15 cellular contexts compared by ENCODE assay signal in the genomic region with DNA sequence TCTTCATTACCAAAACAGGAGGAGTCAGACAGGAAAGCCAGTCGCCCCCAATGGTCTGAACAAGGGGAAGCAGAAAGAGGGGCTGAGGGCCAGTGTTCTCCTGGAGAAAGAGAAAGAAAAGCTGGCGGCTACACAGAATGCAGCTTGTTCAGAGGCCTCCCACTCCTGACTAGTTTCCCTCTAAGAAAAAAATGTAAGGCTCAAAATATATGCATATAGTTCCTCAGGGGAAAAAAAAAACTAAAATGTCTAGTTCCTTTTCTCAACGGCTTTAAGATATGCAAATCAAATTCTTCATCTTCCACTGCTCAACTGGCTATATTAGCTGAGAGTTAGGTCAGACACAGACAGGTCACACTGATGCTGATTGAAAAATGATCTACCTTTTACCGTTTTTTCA. TPM values are rescaled to one million over a fixed set of nuclear protein-coding genes. Genes with fewer than 3 reads are reported as not detected.
A peak's percentile ranks its signal among the peaks of the same experiment; 100 is the strongest.
DNase-seq lines count a peak whose midpoint lies in the region; ATAC-seq and TF ChIP-seq lines count a peak whose summit lies in the region.
"Had no signal": no experiment of that assay in that cellular context is flagged by ENCODE, and none has a peak within 500 bp of the region (broad histone marks: within the 10 kb centered on the region; RNA-seq: fewer than 3 reads in every experiment).

No MANE protein-coding gene starts in this region.

- H3K9me3 Mint-ChIP-seq in dendritic cell treated with granulocyte-macrophage colony-stimulating factor and Interleukin-4, amounts not matched to agents 40 ng/mL and 50 ng/mL, for 4 days: no peaks in the 10 kb centered on the region
- no peaks in the 10 kb centered on the region for H3K9me3 Mint-ChIP-seq in osteocyte (ENCODE audit: unreplicated experiment)
- no peaks in the 10 kb centered on the region for H3K9me3 Mint-ChIP-seq in stimulated activated effector memory CD8-positive, alpha-beta T cell treated with anti-CD3 and anti-CD28 coated beads, Interleukin-12 subunit alpha, Interleukin-12 subunit beta, amount 100 ng/mL, for 72 hours
- H3K9me3 Mint-ChIP-seq: activated naive CD8-positive, alpha-beta T cell treated with anti-CD3 and anti-CD28 coated beads for 36 hours; CD4-positive, alpha-beta T cell; T-cell had no signal

- peaks cover 46% of the 10 kb centered on the region for H3K4me1 Mint-ChIP-seq in dendritic cell treated with granulocyte-macrophage colony-stimulating factor and Interleukin-4, amounts not matched to agents 40 ng/mL and 50 ng/mL, for 4 days (ENCODE audit: low read depth)
- peaks cover 56% of the 10 kb centered on the region for H3K4me1 Mint-ChIP-seq in osteocyte (ENCODE audit: unreplicated experiment)
- peaks cover 6% of the 10 kb centered on the region for H3K4me1 Mint-ChIP-seq in stimulated activated effector memory CD8-positive, alpha-beta T cell treated with anti-CD3 and anti-CD28 coated beads, Interleukin-12 subunit alpha, Interleukin-12 subunit beta, amount 100 ng/mL, for 72 hours
- H3K4me1 Mint-ChIP-seq: activated CD4-positive, alpha-beta T cell treated with anti-CD3 and anti-CD28 coated beads for 36 hours; activated naive CD8-positive, alpha-beta T cell treated with anti-CD3 and anti-CD28 coated beads for 36 hours; T-cell had no signal

- intact Hi-C loops in dendritic cell treated with granulocyte-macrophage colony-stimulating factor and Interleukin-4, amounts not matched to agents 40 ng/mL and 50 ng/mL, for 4 days (cut with micrococcal nuclease): loop anchor here (10.0 kb wide), 1 partner anchor 150 kb away; no protein-coding TSS in a partner anchor

- peak; percentile 51 for DNase-seq in KBM-7
- no peak for DNase-seq in osteocyte (ENCODE audit: extremely low spot score, unreplicated experiment)
- DNase-seq in NCI-H2227 treated with DMSO at 0.1 percent for 48 hours (lab: John Stamatoyannopoulos, UW): no peak
- DNase-seq in mucosa of gallbladder (ENCODE audit: low spot score): no peak
- no peak for DNase-seq in stimulated activated effector memory CD8-positive, alpha-beta T cell treated with anti-CD3 and anti-CD28 coated beads, Interleukin-12 subunit alpha, Interleukin-12 subunit beta, amount 100 ng/mL, for 72 hours (ENCODE audit: low spot score in 2 of 2)
- DNase-seq: activated CD4-positive, alpha-beta T cell treated with anti-CD3 and anti-CD28 coated beads for 36 hours; activated naive CD8-positive, alpha-beta T cell treated with anti-CD3 and anti-CD28 coated beads for 36 hours; CD4-positive, alpha-beta T cell; cerebellar nuclear complex; left colon; NCI-H1417; NCI-H446; T-cell had no signal

- H3K4me3 Mint-ChIP-seq in dendritic cell treated with granulocyte-macrophage colony-stimulating factor and Interleukin-4, amounts not matched to agents 40 ng/mL and 50 ng/mL, for 4 days: peak overlapping the region; percentile 60
- peak overlapping the region; percentile 31 for H3K4me3 Mint-ChIP-seq in osteocyte (ENCODE audit: unreplicated experiment)
- no peak overlapping the region for H3K4me3 Mint-ChIP-seq in stimulated activated effector memory CD8-positive, alpha-beta T cell treated with anti-CD3 and anti-CD28 coated beads, Interleukin-12 subunit alpha, Interleukin-12 subunit beta, amount 100 ng/mL, for 72 hours
- H3K4me3 Mint-ChIP-seq: activated CD4-positive, alpha-beta T cell treated with anti-CD3 and anti-CD28 coated beads for 36 hours; activated naive CD8-positive, alpha-beta T cell treated with anti-CD3 and anti-CD28 coated beads for 36 hours; CD4-positive, alpha-beta T cell; T-cell had no signal

- H3K27ac Mint-ChIP-seq in dendritic cell treated with granulocyte-macrophage colony-stimulating factor and Interleukin-4, amounts not matched to agents 40 ng/mL and 50 ng/mL, for 4 days: peak overlapping the region; percentile 50
- peak overlapping the region; percentile 83 for H3K27ac Mint-ChIP-seq in osteocyte (ENCODE audit: unreplicated experiment)
- H3K27ac Mint-ChIP-seq in stimulated activated effector memory CD8-positive, alpha-beta T cell treated with anti-CD3 and anti-CD28 coated beads, Interleukin-12 subunit alpha, Interleukin-12 subunit beta, amount 100 ng/mL, for 72 hours: no peak overlapping the region
- H3K27ac Mint-ChIP-seq: activated CD4-positive, alpha-beta T cell treated with anti-CD3 and anti-CD28 coated beads for 36 hours; activated naive CD8-positive, alpha-beta T cell treated with anti-CD3 and anti-CD28 coated beads for 36 hours; CD4-positive, alpha-beta T cell; T-cell had no signal

- no peak for TF ChIP-seq CTCF in osteocyte (IDR thresholded peaks at IDR 0.05)

- H3K27me3 Mint-ChIP-seq in dendritic cell treated with granulocyte-macrophage colony-stimulating factor and Interleukin-4, amounts not matched to agents 40 ng/mL and 50 ng/mL, for 4 days: no peaks in the 10 kb centered on the region
- H3K27me3 Mint-ChIP-seq in osteocyte (ENCODE audit: unreplicated experiment): no peaks in the 10 kb centered on the region
- H3K27me3 Mint-ChIP-seq: CD4-positive, alpha-beta T cell had no signal

- in situ Hi-C loops in KBM-7 (cut with MboI; ENCODE audit: low pct_unique_long_range_greater_than_20kb, low sequenced_read_pairs): no loop called here

- ATAC-seq in GM19351 (IDR thresholded peaks at IDR 0.05; ENCODE audit: unreplicated experiment): peak; percentile 62
- ATAC-seq in stimulated activated effector memory CD8-positive, alpha-beta T cell treated with anti-CD3 and anti-CD28 coated beads, Interleukin-12 subunit alpha, Interleukin-12 subunit beta, amount 100 ng/mL, for 72 hours: no peak
- ATAC-seq: activated CD4-positive, alpha-beta T cell treated with anti-CD3 and anti-CD28 coated beads for 36 hours; left colon; T-cell had no signal

- no peaks in the 10 kb centered on the region for H3K36me3 Mint-ChIP-seq in dendritic cell treated with granulocyte-macrophage colony-stimulating factor and Interleukin-4, amounts not matched to agents 40 ng/mL and 50 ng/mL, for 4 days (ENCODE audit: low read depth)
- peaks cover 2% of the 10 kb centered on the region for H3K36me3 Mint-ChIP-seq in osteocyte (ENCODE audit: unreplicated experiment)
- H3K36me3 Mint-ChIP-seq in stimulated activated effector memory CD8-positive, alpha-beta T cell treated with anti-CD3 and anti-CD28 coated beads, Interleukin-12 subunit alpha, Interleukin-12 subunit beta, amount 100 ng/mL, for 72 hours: no peaks in the 10 kb centered on the region
- H3K36me3 Mint-ChIP-seq: activated naive CD8-positive, alpha-beta T cell treated with anti-CD3 and anti-CD28 coated beads for 36 hours; T-cell had no signal

RNA-seq across cellular contexts. Expression of gene MBOAT2, which starts 18.6 kb away (rescaled TPM):
- total RNA-seq in osteocyte (94.7 and 101 TPM in 2 replicates), mucosa of gallbladder (21.7 TPM)
